In the genomic region with DNA sequence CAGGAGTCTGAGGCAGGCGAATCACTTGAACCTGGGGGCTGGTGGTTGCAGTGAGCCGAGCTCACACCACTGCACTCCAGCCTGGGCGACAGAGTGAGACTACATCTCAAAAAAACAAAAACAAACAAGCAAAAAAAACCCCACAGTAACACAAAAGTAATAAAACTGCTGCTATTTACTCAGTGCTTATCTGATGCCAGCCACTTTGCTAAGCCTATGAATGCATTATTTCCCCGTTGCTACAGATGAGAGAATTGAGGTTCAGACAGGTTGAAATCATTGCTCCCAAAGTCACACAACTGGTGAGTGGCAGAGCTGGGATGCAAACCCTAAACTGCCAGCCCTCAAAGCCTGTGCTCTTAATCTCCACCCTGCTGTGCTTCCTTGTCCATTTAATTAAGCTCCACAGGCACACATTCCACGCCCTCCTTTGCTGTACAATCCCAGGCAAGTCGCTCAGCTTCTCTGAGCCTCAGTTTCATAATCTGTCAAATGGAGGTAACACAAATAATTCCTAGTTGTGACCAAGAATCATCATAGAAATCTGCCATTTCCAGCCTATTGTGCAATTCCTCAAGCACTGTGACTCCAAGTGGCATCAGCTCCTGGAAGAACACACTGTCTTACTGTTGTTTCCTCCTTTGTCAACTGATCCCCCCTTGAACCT, we compare ENCODE assay signal across 22 cellular contexts. TPM values are rescaled to one million over a fixed set of nuclear protein-coding genes. Genes with fewer than 3 reads are reported as not detected.
DNase-seq lines count a peak whose midpoint lies in the region; ATAC-seq and TF ChIP-seq lines count a peak whose summit lies in the region.
"Had no signal": no experiment of that assay in that cellular context is flagged by ENCODE, and none has a peak within 500 bp of the region (broad histone marks: within the 10 kb centered on the region; RNA-seq: fewer than 3 reads in every experiment).

No MANE protein-coding gene starts in this region.

- POLR2A ChIA-PET in CD8-positive, alpha-beta T cell (lab: Charles Lee) = no interaction called here
- POLR2A ChIA-PET in activated CD8-positive, alpha-beta T cell treated with anti-CD3 and anti-CD28 coated beads, Interleukin-2, amount 10 ng/mL, durations not matched to agents 7 days and 5 days (lab: Charles Lee) = interaction anchor here (0.6 to 1.3 kb wide), 2 partner anchors 26 to 553 kb away, joined by 3 to 8 read pairs; a partner anchor contains a TSS

- no peaks in the 10 kb centered on the region for H4K20me1 ChIP-seq in neural progenitor cell (ENCODE audit: low read depth)

- H2AFZ ChIP-seq in neural progenitor cell (replicated peaks) = no peak overlapping the region

- no peaks in the 10 kb centered on the region for H3K36me3 ChIP-seq in CD8-positive, alpha-beta T cell (ENCODE audit: insufficient read depth, low read length)
- H3K36me3 ChIP-seq in neural progenitor cell = no peaks in the 10 kb centered on the region
- H3K36me3 ChIP-seq: breast epithelium, upper lobe of right lung had no signal

- no peak for TF ChIP-seq CTCF in CD8-positive, alpha-beta T cell (IDR thresholded peaks at IDR 0.05)
- TF ChIP-seq CTCF in LNCaP clone FGC (IDR thresholded peaks at IDR 0.05; ENCODE audit: control insufficient read depth, extremely low read depth, insufficient read depth) (no peak), neural progenitor cell (IDR thresholded peaks at IDR 0.05) (no peak)

- H3K9me3 ChIP-seq in CD8-positive, alpha-beta T cell (ENCODE audit: low read length) = no peaks in the 10 kb centered on the region
- H3K9me3 ChIP-seq in neural progenitor cell (ENCODE audit: low read depth) = no peaks in the 10 kb centered on the region
- H3K9me3 ChIP-seq: upper lobe of right lung had no signal

- DNase-seq in CD8-positive, alpha-beta T cell = no peak
- DNase-seq in LNCaP clone FGC (ENCODE audit: low read depth) = peak; percentile 11
- DNase-seq in effector memory CD8-positive, alpha-beta T cell = no peak
- DNase-seq in neural progenitor cell (ENCODE audit: low spot score) = peak; percentile 87
- DNase-seq in substantia nigra (lab: John Stamatoyannopoulos, UW) = no peak
- no peak for DNase-seq in glomerular visceral epithelial cell (ENCODE audit: extremely low spot score)
- no peak for DNase-seq in activated CD8-positive, alpha-beta T cell treated with anti-CD3 and anti-CD28 coated beads, Interleukin-2, amount 10 ng/mL, durations not matched to agents 7 days and 5 days
- DNase-seq: activated CD4-positive, CD25-positive, alpha-beta regulatory T cell; activated naive CD4-positive, alpha-beta T cell treated with anti-CD3 and anti-CD28 coated beads, Interleukin-2, amount 50 U/mL, for 16 hours; effector CD4-positive, alpha-beta T cell; GDM1; HCEC 1CT; NCI-H146; NCI-H524; NK-92 treated with Interleukin-12 subunit alpha and Interleukin-12 subunit beta, amount 100 ng/mL, for 24 hours; SHP77; stimulated activated CD4-positive, alpha-beta T cell treated with anti-CD3 and anti-CD28 coated beads, Interleukin-12 subunit alpha, Interleukin-12 subunit beta, amount 100 ng/mL, for 4 hours; stimulated activated CD4-positive, alpha-beta T cell treated with anti-CD3 and anti-CD28 coated beads, Interleukin-4, amount 100 ng/mL, for 1 hour; upper lobe of right lung had no signal

- peaks cover 7% of the 10 kb centered on the region for H3K4me1 Mint-ChIP-seq in CD8-positive, alpha-beta T cell (ENCODE audit: low read depth)
- peaks cover 3 to 15% of the 10 kb centered on the region in 2 donors for H3K4me1 Mint-ChIP-seq in effector memory CD8-positive, alpha-beta T cell (ENCODE audit: low read depth in 2 of 2)
- H3K4me1 Mint-ChIP-seq in neural progenitor cell = peaks cover 11% of the 10 kb centered on the region
- peaks cover 8% of the 10 kb centered on the region for H3K4me1 Mint-ChIP-seq in activated CD8-positive, alpha-beta T cell treated with anti-CD3 and anti-CD28 coated beads, Interleukin-2, amount 10 ng/mL, durations not matched to agents 7 days and 5 days (ENCODE audit: low read depth)

- peaks cover 17% of the 10 kb centered on the region for H3F3A ChIP-seq in neural progenitor cell (ENCODE audit: low read depth)

- no peaks in the 10 kb centered on the region for H3K27me3 Mint-ChIP-seq in CD8-positive, alpha-beta T cell (ENCODE audit: low read depth)
- H3K27me3 Mint-ChIP-seq in effector memory CD8-positive, alpha-beta T cell = no peaks in the 10 kb centered on the region
- peaks cover 5% of the 10 kb centered on the region for H3K27me3 Mint-ChIP-seq in neural progenitor cell (ENCODE audit: insufficient read depth, low read depth)
- H3K27me3 Mint-ChIP-seq in activated CD8-positive, alpha-beta T cell treated with anti-CD3 and anti-CD28 coated beads, Interleukin-2, amount 10 ng/mL, durations not matched to agents 7 days and 5 days (ENCODE audit: low read depth) = no peaks in the 10 kb centered on the region

- H3K4me3 ChIP-seq in CD8-positive, alpha-beta T cell (ENCODE audit: low read depth, low read length) = no peak overlapping the region
- H3K4me3 ChIP-seq in LNCaP clone FGC (ENCODE audit: low read depth, low read length) (no peak overlapping the region), neural progenitor cell (peak overlapping the region; percentile 27)
- H3K4me3 ChIP-seq: breast epithelium, upper lobe of right lung had no signal

- H3K79me2 ChIP-seq in neural progenitor cell (ENCODE audit: low read depth) = no peaks in the 10 kb centered on the region

- H3K27ac ChIP-seq in CD8-positive, alpha-beta T cell (ENCODE audit: low read depth, low read length) = no peak overlapping the region
- H3K27ac ChIP-seq in neural progenitor cell = no peak overlapping the region
- no peak overlapping the region for H3K27ac ChIP-seq in substantia nigra (ENCODE audit: low read depth, low read length, poor library complexity, severe bottlenecking)
- H3K27ac ChIP-seq: breast epithelium, upper lobe of right lung had no signal

- H3K4me3 Mint-ChIP-seq in CD8-positive, alpha-beta T cell = no peak overlapping the region
- no peak overlapping the region for H3K4me3 Mint-ChIP-seq in effector memory CD8-positive, alpha-beta T cell
- H3K4me3 Mint-ChIP-seq in neural progenitor cell = no peak overlapping the region
- H3K4me3 Mint-ChIP-seq in activated CD8-positive, alpha-beta T cell treated with anti-CD3 and anti-CD28 coated beads, Interleukin-2, amount 10 ng/mL, durations not matched to agents 7 days and 5 days = no peak overlapping the region
- H3K4me3 Mint-ChIP-seq: activated T-helper 1 cell treated with anti-CD3 and anti-CD28 coated beads, Interleukin-12 subunit alpha, Interleukin-12 subunit beta, Interleukin-2, Interleukin-4 antibody, amounts not matched to agents 30 ng/mL and 10 ng/mL and 1 ng/mL, durations not matched to agents 14 hours and 24 hours and 36 hours had no signal

- CTCF ChIA-PET in CD8-positive, alpha-beta T cell (lab: Charles Lee) = interaction anchor here (1.4 kb wide), 1 partner anchor 9 kb away, joined by 3 read pairs; no protein-coding TSS in a partner anchor
- CTCF ChIA-PET in activated CD8-positive, alpha-beta T cell treated with anti-CD3 and anti-CD28 coated beads, Interleukin-2, amount 10 ng/mL, durations not matched to agents 7 days and 5 days (lab: Charles Lee) = interaction anchor here (0.9 to 1.6 kb wide), 2 partner anchors 32 to 61 kb away, joined by 5 to 8 read pairs; no protein-coding TSS in a partner anchor

- no peaks in the 10 kb centered on the region for H3K27me3 ChIP-seq in CD8-positive, alpha-beta T cell (ENCODE audit: insufficient read depth, low read length)
- peaks cover 17% of the 10 kb centered on the region for H3K27me3 ChIP-seq in neural progenitor cell
- H3K27me3 ChIP-seq: breast epithelium, upper lobe of right lung had no signal

- H3K27ac Mint-ChIP-seq in CD8-positive, alpha-beta T cell = peak overlapping the region; percentile 38
- peak overlapping the region; percentile 30 to 44 for H3K27ac Mint-ChIP-seq in effector memory CD8-positive, alpha-beta T cell
- H3K27ac Mint-ChIP-seq in neural progenitor cell = no peak overlapping the region
- H3K27ac Mint-ChIP-seq in activated CD8-positive, alpha-beta T cell treated with anti-CD3 and anti-CD28 coated beads, Interleukin-2, amount 10 ng/mL, durations not matched to agents 7 days and 5 days = no peak overlapping the region
- H3K27ac Mint-ChIP-seq: activated T-helper 1 cell treated with anti-CD3 and anti-CD28 coated beads, Interleukin-12 subunit alpha, Interleukin-12 subunit beta, Interleukin-2, Interleukin-4 antibody, amounts not matched to agents 30 ng/mL and 10 ng/mL and 1 ng/mL, durations not matched to agents 14 hours and 24 hours and 36 hours had no signal

- H3K9me3 Mint-ChIP-seq in CD8-positive, alpha-beta T cell = peaks cover 2% of the 10 kb centered on the region
- H3K9me3 Mint-ChIP-seq in effector memory CD8-positive, alpha-beta T cell = no peaks in the 10 kb centered on the region
- H3K9me3 Mint-ChIP-seq in neural progenitor cell = peaks cover 4% of the 10 kb centered on the region
- peaks cover 2% of the 10 kb centered on the region for H3K9me3 Mint-ChIP-seq in activated CD8-positive, alpha-beta T cell treated with anti-CD3 and anti-CD28 coated beads, Interleukin-2, amount 10 ng/mL, durations not matched to agents 7 days and 5 days (ENCODE audit: insufficient read depth)

- H3K4me2 ChIP-seq in neural progenitor cell = peak overlapping the region; percentile 65

- no peak for ATAC-seq in CD8-positive, alpha-beta T cell
- ATAC-seq in effector memory CD8-positive, alpha-beta T cell (replicated peaks) = no peak
- ATAC-seq in activated CD8-positive, alpha-beta T cell treated with anti-CD3 and anti-CD28 coated beads, Interleukin-2, amount 10 ng/mL, durations not matched to agents 7 days and 5 days = no peak
- ATAC-seq: sciatic nerve, upper lobe of right lung had no signal

- H3K4me1 ChIP-seq in CD8-positive, alpha-beta T cell (ENCODE audit: insufficient read depth, low read length) = no peaks in the 10 kb centered on the region
- H3K4me1 ChIP-seq in neural progenitor cell = peaks cover 15% of the 10 kb centered on the region
- H3K4me1 ChIP-seq: breast epithelium, upper lobe of right lung had no signal

- intact Hi-C loops in CD8-positive, alpha-beta T cell (cut with DNase I, micrococcal nuclease) = no loop called here

- peaks cover 3% of the 10 kb centered on the region for H3K36me3 Mint-ChIP-seq in CD8-positive, alpha-beta T cell
- no peaks in the 10 kb centered on the region for H3K36me3 Mint-ChIP-seq in effector memory CD8-positive, alpha-beta T cell (ENCODE audit: insufficient read depth)
- no peaks in the 10 kb centered on the region for H3K36me3 Mint-ChIP-seq in neural progenitor cell
- H3K36me3 Mint-ChIP-seq in activated CD8-positive, alpha-beta T cell treated with anti-CD3 and anti-CD28 coated beads, Interleukin-2, amount 10 ng/mL, durations not matched to agents 7 days and 5 days (ENCODE audit: low read depth) = peaks cover 32% of the 10 kb centered on the region

- no peak overlapping the region for H3K9ac ChIP-seq in neural progenitor cell

RNA-seq across cellular contexts. Expression of a gene that starts 5.7 kb away (rescaled TPM):
- 1 to 10 TPM; 7.7 to 8.2 TPM for total RNA-seq in CD8-positive, alpha-beta T cell
- under 0.01 TPM in 1 of 2 replicates, not detected in the other for total RNA-seq in neural progenitor cell (ENCODE audit: low replicate concordance)
- 100 to 1,000 TPM; 199 to 202 TPM for total RNA-seq in activated CD8-positive, alpha-beta T cell treated with anti-CD3 and anti-CD28 coated beads, Interleukin-2, amount 10 ng/mL, durations not matched to agents 7 days and 5 days

RNA-seq across cellular contexts. Expression of a gene that starts 25.9 kb away (rescaled TPM):
- 1 to 10 TPM; 1.1 to 1.7 TPM for total RNA-seq in CD8-positive, alpha-beta T cell
- total RNA-seq in neural progenitor cell (ENCODE audit: low replicate concordance) = not detected in 2 replicates
- total RNA-seq in activated CD8-positive, alpha-beta T cell treated with anti-CD3 and anti-CD28 coated beads, Interleukin-2, amount 10 ng/mL, durations not matched to agents 7 days and 5 days = 100 to 1,000 TPM; 143 to 146 TPM

RNA-seq across cellular contexts. Expression of a gene that starts 45.7 kb away (rescaled TPM):
- total RNA-seq in CD8-positive, alpha-beta T cell = 10 to 100 TPM in 1 of 2 experiments, 1 to 10 TPM in 1; 9.2 to 10.7 TPM
- total RNA-seq in neural progenitor cell (ENCODE audit: low replicate concordance) = 0.12 TPM in 1 of 2 replicates, not detected in the other
- total RNA-seq in activated CD8-positive, alpha-beta T cell treated with anti-CD3 and anti-CD28 coated beads, Interleukin-2, amount 10 ng/mL, durations not matched to agents 7 days and 5 days = 100 to 1,000 TPM; 237 to 242 TPM

Comparison
In these comparisons a context has a peak if more than half of its experiments do, and no peak if none do; other contexts are left out.
1. DNase-seq: peak in LNCaP clone FGC (single experiment) and neural progenitor cell (single experiment); none in CD8-positive, alpha-beta T cell (0 of 7), effector memory CD8-positive, alpha-beta T cell (0 of 3), substantia nigra (0 of 49), glomerular visceral epithelial cell (single experiment) and activated CD8-positive, alpha-beta T cell treated with anti-CD3 and anti-CD28 coated beads, Interleukin-2, amount 10 ng/mL, durations not matched to agents 7 days and 5 days (single experiment).
2. H3K27ac Mint-ChIP-seq: peak in CD8-positive, alpha-beta T cell (single experiment) and effector memory CD8-positive, alpha-beta T cell (2 of 2); none in neural progenitor cell (single experiment) and activated CD8-positive, alpha-beta T cell treated with anti-CD3 and anti-CD28 coated beads, Interleukin-2, amount 10 ng/mL, durations not matched to agents 7 days and 5 days (single experiment).
3. RNA of a gene that starts 5.7 kb away (total RNA-seq): 199 to 202 TPM in activated CD8-positive, alpha-beta T cell treated with anti-CD3 and anti-CD28 coated beads, Interleukin-2, amount 10 ng/mL, durations not matched to agents 7 days and 5 days; 7.7 to 8.2 TPM in CD8-positive, alpha-beta T cell and under 0.01 TPM in neural progenitor cell; every median in the first group is over 10 times any median in the second.
4. RNA of a gene that starts 25.9 kb away (total RNA-seq): 143 to 146 TPM in activated CD8-positive, alpha-beta T cell treated with anti-CD3 and anti-CD28 coated beads, Interleukin-2, amount 10 ng/mL, durations not matched to agents 7 days and 5 days; 1.1 to 1.7 TPM in CD8-positive, alpha-beta T cell and not detected in neural progenitor cell; every median in the first group is over 10 times any median in the second.
5. RNA of a gene that starts 45.7 kb away (total RNA-seq): 237 to 242 TPM in activated CD8-positive, alpha-beta T cell treated with anti-CD3 and anti-CD28 coated beads, Interleukin-2, amount 10 ng/mL, durations not matched to agents 7 days and 5 days; 9.2 to 10.7 TPM in CD8-positive, alpha-beta T cell and 0.12 TPM in neural progenitor cell; every median in the first group is over 10 times any median in the second.